ENCODE assay signal across 1 cellular context in genomic region chr1:178310685-178311105, GRCh38.
TF ChIP-seq lines count a peak whose summit lies in the region.

No MANE protein-coding gene starts in this region.

TF ChIP-seq in HEK293, 187 proteins besides CTCF, POLR2A, EP300 and RAD21 (continued from another document):
- TF ChIP-seq, protein P1, sequence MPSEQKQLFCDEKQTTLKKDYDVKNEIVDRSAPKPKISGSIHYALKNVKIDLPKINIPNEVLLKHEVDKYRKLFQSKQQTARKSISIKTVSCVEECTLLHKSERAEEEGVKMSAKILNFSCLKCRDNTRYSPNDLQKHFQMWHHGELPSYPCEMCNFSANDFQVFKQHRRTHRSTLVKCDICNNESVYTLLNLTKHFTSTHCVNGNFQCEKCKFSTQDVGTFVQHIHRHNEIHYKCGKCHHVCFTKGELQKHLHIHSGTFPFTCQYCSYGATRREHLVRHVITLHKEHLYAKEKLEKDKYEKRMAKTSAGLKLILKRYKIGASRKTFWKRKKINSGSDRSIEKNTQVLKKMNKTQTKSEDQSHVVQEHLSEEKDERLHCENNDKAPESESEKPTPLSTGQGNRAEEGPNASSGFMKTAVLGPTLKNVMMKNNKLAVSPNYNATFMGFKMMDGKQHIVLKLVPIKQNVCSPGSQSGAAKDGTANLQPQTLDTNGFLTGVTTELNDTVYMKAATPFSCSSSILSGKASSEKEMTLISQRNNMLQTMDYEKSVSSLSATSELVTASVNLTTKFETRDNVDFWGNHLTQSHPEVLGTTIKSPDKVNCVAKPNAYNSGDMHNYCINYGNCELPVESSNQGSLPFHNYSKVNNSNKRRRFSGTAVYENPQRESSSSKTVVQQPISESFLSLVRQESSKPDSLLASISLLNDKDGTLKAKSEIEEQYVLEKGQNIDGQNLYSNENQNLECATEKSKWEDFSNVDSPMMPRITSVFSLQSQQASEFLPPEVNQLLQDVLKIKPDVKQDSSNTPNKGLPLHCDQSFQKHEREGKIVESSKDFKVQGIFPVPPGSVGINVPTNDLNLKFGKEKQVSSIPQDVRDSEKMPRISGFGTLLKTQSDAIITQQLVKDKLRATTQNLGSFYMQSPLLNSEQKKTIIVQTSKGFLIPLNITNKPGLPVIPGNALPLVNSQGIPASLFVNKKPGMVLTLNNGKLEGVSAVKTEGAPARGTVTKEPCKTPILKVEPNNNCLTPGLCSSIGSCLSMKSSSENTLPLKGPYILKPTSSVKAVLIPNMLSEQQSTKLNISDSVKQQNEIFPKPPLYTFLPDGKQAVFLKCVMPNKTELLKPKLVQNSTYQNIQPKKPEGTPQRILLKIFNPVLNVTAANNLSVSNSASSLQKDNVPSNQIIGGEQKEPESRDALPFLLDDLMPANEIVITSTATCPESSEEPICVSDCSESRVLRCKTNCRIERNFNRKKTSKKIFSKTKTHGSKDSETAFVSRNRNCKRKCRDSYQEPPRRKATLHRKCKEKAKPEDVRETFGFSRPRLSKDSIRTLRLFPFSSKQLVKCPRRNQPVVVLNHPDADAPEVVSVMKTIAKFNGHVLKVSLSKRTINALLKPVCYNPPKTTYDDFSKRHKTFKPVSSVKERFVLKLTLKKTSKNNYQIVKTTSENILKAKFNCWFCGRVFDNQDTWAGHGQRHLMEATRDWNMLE (tag by site-specific recombination; conservative IDR thresholded peaks at IDR 0.05; ENCODE audit: low read depth): no peak
- no peak for TF ChIP-seq ZNF18 (tag by site-specific recombination; IDR thresholded peaks at IDR 0.05)
- no peak for TF ChIP-seq HOXD13 (CRISPR knock-in tag; IDR thresholded peaks at IDR 0.05; ENCODE audit: borderline replicate concordance)
- no peak for TF ChIP-seq ZNF169 (tag by site-specific recombination; IDR thresholded peaks at IDR 0.05)
- TF ChIP-seq KLF7 (tag by site-specific recombination; IDR thresholded peaks at IDR 0.05; ENCODE audit: borderline replicate concordance): no peak
- TF ChIP-seq ZNF600 (tag by site-specific recombination; IDR thresholded peaks at IDR 0.05): no peak
- TF ChIP-seq ZNF404 (tag by site-specific recombination; IDR thresholded peaks at IDR 0.05): no peak
- TF ChIP-seq, protein P2, sequence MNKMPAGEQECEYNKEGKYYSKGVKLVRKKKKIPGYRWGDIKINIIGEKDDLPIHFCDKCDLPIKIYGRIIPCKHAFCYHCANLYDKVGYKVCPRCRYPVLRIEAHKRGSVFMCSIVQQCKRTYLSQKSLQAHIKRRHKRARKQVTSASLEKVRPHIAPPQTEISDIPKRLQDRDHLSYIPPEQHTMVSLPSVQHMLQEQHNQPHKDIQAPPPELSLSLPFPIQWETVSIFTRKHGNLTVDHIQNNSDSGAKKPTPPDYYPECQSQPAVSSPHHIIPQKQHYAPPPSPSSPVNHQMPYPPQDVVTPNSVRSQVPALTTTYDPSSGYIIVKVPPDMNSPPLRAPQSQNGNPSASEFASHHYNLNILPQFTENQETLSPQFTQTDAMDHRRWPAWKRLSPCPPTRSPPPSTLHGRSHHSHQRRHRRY (tag by site-specific recombination; IDR thresholded peaks at IDR 0.05): no peak
- no peak for TF ChIP-seq ZNF398 (tag by site-specific recombination; IDR thresholded peaks at IDR 0.05)
- TF ChIP-seq ZNF266 (tag by site-specific recombination; IDR thresholded peaks at IDR 0.05; ENCODE audit: low read depth): no peak
- no peak for TF ChIP-seq HOXA7 (CRISPR knock-in tag; IDR thresholded peaks at IDR 0.05; ENCODE audit: borderline replicate concordance)
- TF ChIP-seq ZIC2 (tag by site-specific recombination; IDR thresholded peaks at IDR 0.05): no peak
- peak; percentile 80 for TF ChIP-seq ZNF660 (tag by site-specific recombination; IDR thresholded peaks at IDR 0.05)
- TF ChIP-seq ZFP41 (tag by site-specific recombination; IDR thresholded peaks at IDR 0.05; ENCODE audit: borderline replicate concordance): no peak
- no peak for TF ChIP-seq MYNN (tag by site-specific recombination; IDR thresholded peaks at IDR 0.05; ENCODE audit: borderline replicate concordance)
- TF ChIP-seq HOXC10 (CRISPR knock-in tag; IDR thresholded peaks at IDR 0.05): no peak
- no peak for TF ChIP-seq ZNF664 (tag by site-specific recombination; IDR thresholded peaks at IDR 0.05)
- no peak for TF ChIP-seq ZNF670 (tag by site-specific recombination; IDR thresholded peaks at IDR 0.05; ENCODE audit: low read depth)
- TF ChIP-seq PRDM4 (tag by site-specific recombination; IDR thresholded peaks at IDR 0.05): no peak
- no peak for TF ChIP-seq ATF2 (tag by site-specific recombination; IDR thresholded peaks at IDR 0.05; ENCODE audit: low read depth)
- no peak for TF ChIP-seq ZEB2 (tag by site-specific recombination; IDR thresholded peaks at IDR 0.05)
- TF ChIP-seq ZFP3 (tag by site-specific recombination; IDR thresholded peaks at IDR 0.05; ENCODE audit: low read depth): no peak
- TF ChIP-seq ZNF692 (tag by site-specific recombination; IDR thresholded peaks at IDR 0.05): no peak
- peak; percentile 96 for TF ChIP-seq ZNF654 (tag by site-specific recombination; IDR thresholded peaks at IDR 0.05; ENCODE audit: low read depth)
- 0 out of 2 replicates have a peak, but pooled peaks have one; percentile 33 for TF ChIP-seq PRDM1 (tag by site-specific recombination; IDR thresholded peaks at IDR 0.05)
TF ChIP-seq in HEK293: peak in this region for 4.
